In the genomic region with DNA sequence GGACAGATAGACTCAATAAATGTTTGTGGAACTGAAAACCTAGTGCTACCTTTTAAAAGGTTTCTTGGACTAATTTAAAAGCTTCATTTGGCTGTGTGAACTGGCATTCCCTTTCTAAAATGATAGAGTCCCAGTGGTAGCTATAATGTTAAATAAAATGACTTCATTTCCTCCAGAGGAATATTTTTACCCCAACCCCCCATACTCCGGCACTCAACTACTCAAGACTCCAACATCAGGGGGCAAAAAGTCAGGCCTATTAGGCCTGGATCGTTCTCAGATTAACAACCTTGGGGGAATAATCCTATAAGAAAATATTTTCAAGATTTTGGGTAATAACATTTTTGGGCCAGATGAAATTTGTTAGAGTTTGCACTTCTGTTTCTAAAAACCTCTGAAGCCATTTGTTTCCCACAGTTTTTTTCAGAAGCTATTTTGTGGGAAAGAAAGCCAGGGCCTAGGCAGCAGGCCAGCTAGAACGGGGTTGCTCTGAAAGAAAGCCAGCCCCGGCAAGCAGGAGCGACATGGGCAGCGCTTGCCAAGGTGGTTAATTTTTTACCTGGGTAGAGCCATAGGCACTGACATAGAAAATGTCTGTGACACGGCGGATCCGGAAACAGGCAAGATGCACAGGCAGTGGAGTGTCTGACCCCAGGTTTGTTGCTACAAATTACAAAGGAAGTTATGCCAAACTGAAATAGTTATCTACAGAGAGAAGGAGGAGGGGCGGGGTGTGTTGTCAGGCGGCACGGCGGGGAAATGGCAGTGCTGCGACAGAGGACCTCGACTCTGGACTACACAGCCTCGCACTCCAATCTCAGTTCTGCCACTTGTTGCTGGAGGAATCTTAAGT, we compare ENCODE assay signal across 7 cellular contexts.
DNase-seq lines count a peak whose midpoint lies in the region; ATAC-seq and TF ChIP-seq lines count a peak whose summit lies in the region.

No MANE protein-coding gene starts in this region.

- intact Hi-C loops in transverse colon (cut with DNase I; ENCODE audit: low total_unique reads), result no loop called here

- H3K9ac ChIP-seq in duodenal mucosa (ENCODE audit: low read depth in 1 of 2, low read length in 2 of 2), result peak overlapping the region in 1 of 2 donors; percentile 42

- H3K4me3 ChIP-seq in duodenal mucosa (ENCODE audit: low read depth in 1 of 2, low read length in 2 of 2) (peak overlapping the region; percentile 25 to 47), transverse colon (peak overlapping the region in 1 of 4 donors; percentile 1)

- H3K27ac ChIP-seq in duodenal mucosa (ENCODE audit: low read depth, low read length), result peak overlapping the region; percentile 86
- peak overlapping the region; percentile 84 to 86 (median 86) for H3K27ac ChIP-seq in transverse colon

- 20 to 46% methylated on average over 4 to 16 of the region's 16 CpGs for WGBS in transverse colon (ENCODE audit: low coverage in 1 of 2), 2 donors

- H3K4me1 ChIP-seq in duodenal mucosa (ENCODE audit: control insufficient read depth in 1 of 2, insufficient read depth in 2 of 2, low read length in 2 of 2) (peaks cover 32 to 46% of the 10 kb centered on the region in 2 donors), transverse colon (peaks cover 29 to 65% (median 45%) of the 10 kb centered on the region in 4 donors)

- H3K36me3 ChIP-seq in duodenal mucosa (ENCODE audit: control insufficient read depth in 1 of 2, insufficient read depth in 2 of 2, low read length in 2 of 2), result no peaks in the 10 kb centered on the region
- no peaks in the 10 kb centered on the region for H3K36me3 ChIP-seq in transverse colon

- no peak for TF ChIP-seq CTCF in transverse colon (IDR thresholded peaks at IDR 0.05)

- no peak for ATAC-seq in activated CD4-positive, CD25-positive, alpha-beta regulatory T cell treated with anti-CD3 and anti-CD28 coated beads, Interleukin-2, amount 50 U/mL, for 24 hours
- no peak for ATAC-seq in HG03520 (IDR thresholded peaks at IDR 0.05; ENCODE audit: unreplicated experiment)

- in situ Hi-C loops in transverse colon (cut with MboI; ENCODE audit: low pct_ligation_motif_present in 1 of 4, low pct_unique_long_range_greater_than_20kb in 1 of 4, low sequenced_read_pairs in 3 of 4), result no loop called here

- peak; percentile 24 for TF ChIP-seq POLR2A in transverse colon (IDR thresholded peaks at IDR 0.05)

- H3K27me3 ChIP-seq in duodenal mucosa (ENCODE audit: control insufficient read depth in 1 of 2, insufficient read depth in 2 of 2, low read length in 2 of 2), result no peaks in the 10 kb centered on the region
- H3K27me3 ChIP-seq in transverse colon, result no peaks in the 10 kb centered on the region

- DNase-seq in NCI-H774 (lab: John Stamatoyannopoulos, UW) (peak; percentile 2), lung microvascular endothelial cell (ENCODE audit: low read depth in 2 of 2) (peak; percentile 44 to 78), transverse colon (peak; percentile 72)
- DNase-seq in stimulated activated naive CD4-positive, alpha-beta T cell (lab: John Stamatoyannopoulos, UW), result no peak

- TF ChIP-seq EP300 in transverse colon (IDR thresholded peaks at IDR 0.05; ENCODE audit: low read depth), result no peak

- H3K9me3 ChIP-seq in duodenal mucosa (ENCODE audit: control insufficient read depth in 1 of 2, low read length in 2 of 2), result no peaks in the 10 kb centered on the region
- no peaks in the 10 kb centered on the region for H3K9me3 ChIP-seq in transverse colon

Comparison
In these comparisons a context has a peak if more than half of its experiments do, and no peak if none do; other contexts are left out.
1. DNase-seq: peak in NCI-H774 (single experiment), lung microvascular endothelial cell (2 of 2) and transverse colon (single experiment); none in stimulated activated naive CD4-positive, alpha-beta T cell (0 of 6).